In genomic region chr1:167517535-167518330, GRCh38 we compare ENCODE assay signal across 11 cellular contexts. TPM values are rescaled to one million over a fixed set of nuclear protein-coding genes. Genes with fewer than 3 reads are reported as not detected.
DNase-seq lines count a peak whose midpoint lies in the region; ATAC-seq and TF ChIP-seq lines count a peak whose summit lies in the region.
"Had no signal": no experiment of that assay in that cellular context is flagged by ENCODE, and none has a peak within 500 bp of the region (broad histone marks: within the 10 kb centered on the region; RNA-seq: fewer than 3 reads in every experiment).

No MANE protein-coding gene starts in this region.

- no peaks in the 10 kb centered on the region for H3K4me1 ChIP-seq in A673 (ENCODE audit: insufficient read depth, low read length, poor library complexity, severe bottlenecking)

- H3K27ac ChIP-seq in CD4-positive, alpha-beta T cell (ENCODE audit: low read depth, low read length): peak overlapping the region; percentile 96
- no peak overlapping the region for H3K27ac ChIP-seq in A673 (ENCODE audit: low read depth, low read length, poor library complexity, severe bottlenecking)
- H3K27ac ChIP-seq: C4-2B had no signal

- peaks cover 69% of the 10 kb centered on the region for H3K4me1 Mint-ChIP-seq in CD4-positive, alpha-beta T cell (ENCODE audit: low read depth)
- H3K4me1 Mint-ChIP-seq in WTC11: 0 out of 2 replicates have a peak, but pooled peaks cover 3% of the 10 kb centered on the region
- H3K4me1 Mint-ChIP-seq in activated naive CD8-positive, alpha-beta T cell (ENCODE audit: low read depth): peaks cover 52% of the 10 kb centered on the region

- TF ChIP-seq CTCF in CD4-positive, alpha-beta T cell (IDR thresholded peaks at IDR 0.05): no peak
- TF ChIP-seq CTCF in WTC11 (IDR thresholded peaks at IDR 0.05) (no peak), A673 (conservative IDR thresholded peaks at IDR 0.05; ENCODE audit: low read depth, low read length) (no peak)

- peak; percentile 70 to 90 (median 79) for DNase-seq in CD4-positive, alpha-beta T cell
- DNase-seq in WTC11 (ENCODE audit: low spot score): no peak
- DNase-seq in stimulated activated CD4-positive, alpha-beta T cell treated with anti-CD3 and anti-CD28 coated beads, Interleukin-1b, Interleukin-23, amount 100 ng/mL, for 24 hours (ENCODE audit: low read depth in 4 of 4, low spot score in 1 of 4): peak; percentile 67 to 93 (median 78)
- DNase-seq in A673 (ENCODE audit: low spot score): no peak
- no peak for DNase-seq in pons (ENCODE audit: low spot score)
- DNase-seq: NCI-H774 had no signal

- POLR2A ChIA-PET in CD4-positive, alpha-beta T cell (lab: Charles Lee): interaction anchor here (0.6 to 8.0 kb wide), 33 partner anchors 8 to 642 kb away, joined by 3 to 203 read pairs (median 7); partner anchors contain the start of genes CREG1, DCAF6, GPA33 and POU2F1
- POLR2A ChIA-PET in WTC11 (lab: Charles Lee): no interaction called here
- POLR2A ChIA-PET in A673 (lab: Charles Lee; ENCODE audit: low non-redundant PET): interaction anchor here (0.5 kb wide), 1 partner anchor 77 kb away, joined by 3 read pairs; no protein-coding TSS in a partner anchor

- H3K36me3 Mint-ChIP-seq in CD4-positive, alpha-beta T cell (ENCODE audit: low read depth): peaks cover 58% of the 10 kb centered on the region
- H3K36me3 Mint-ChIP-seq in WTC11: no peaks in the 10 kb centered on the region
- H3K36me3 Mint-ChIP-seq in activated naive CD8-positive, alpha-beta T cell: peaks cover 4% of the 10 kb centered on the region

- H3K9me3 ChIP-seq in CD4-positive, alpha-beta T cell (ENCODE audit: control insufficient read depth, low read length): no peaks in the 10 kb centered on the region
- H3K9me3 ChIP-seq in A673 (ENCODE audit: low read depth, low read length, poor library complexity, severe bottlenecking): no peaks in the 10 kb centered on the region

- no peaks in the 10 kb centered on the region for H3K27me3 ChIP-seq in CD4-positive, alpha-beta T cell (ENCODE audit: control insufficient read depth, insufficient read depth, low read length)
- peaks cover 6% of the 10 kb centered on the region for H3K27me3 ChIP-seq in A673 (replicated peaks; ENCODE audit: insufficient read depth, low read depth, low read length, poor library complexity)

- CTCF ChIA-PET in CD4-positive, alpha-beta T cell (lab: Charles Lee): interaction anchor here (1.0 to 5.3 kb wide), 18 partner anchors 9 to 297 kb away, joined by 3 to 32 read pairs (median 5); partner anchors contain the start of genes CREG1 and POU2F1
- CTCF ChIA-PET in WTC11 (lab: Charles Lee) (interaction anchor here (0.6 to 2.1 kb wide), 6 partner anchors 16 to 250 kb away, joined by 3 to 6 read pairs (median 4); no protein-coding TSS in a partner anchor), A673 (lab: Charles Lee) (no interaction called here)

- no peak overlapping the region for H3K4me3 ChIP-seq in A673 (ENCODE audit: low read depth, low read length, poor library complexity, severe bottlenecking)

- H3K36me3 ChIP-seq in A673 (ENCODE audit: insufficient read depth, low read length, poor library complexity, severe bottlenecking): no peaks in the 10 kb centered on the region

- peak; percentile 71 for ATAC-seq in CD4-positive, alpha-beta T cell (ENCODE audit: poor library complexity)
- peak; percentile 24; the same call in 1 of the 2 replicates for ATAC-seq in WTC11
- no peak for ATAC-seq in GM18873 (IDR thresholded peaks at IDR 0.05; ENCODE audit: low FRiP score, unreplicated experiment)
- ATAC-seq in HG02840 (IDR thresholded peaks at IDR 0.05; ENCODE audit: low FRiP score, unreplicated experiment): no peak

- no peaks in the 10 kb centered on the region for H3K27me3 Mint-ChIP-seq in CD4-positive, alpha-beta T cell
- no peaks in the 10 kb centered on the region; the same call in 1 of the 2 replicates for H3K27me3 Mint-ChIP-seq in WTC11 (ENCODE audit: low read depth)
- no peaks in the 10 kb centered on the region for H3K27me3 Mint-ChIP-seq in activated naive CD8-positive, alpha-beta T cell

- peak overlapping the region; percentile 99 for H3K4me3 Mint-ChIP-seq in CD4-positive, alpha-beta T cell
- no peak overlapping the region for H3K4me3 Mint-ChIP-seq in WTC11
- H3K4me3 Mint-ChIP-seq in activated naive CD8-positive, alpha-beta T cell: peak overlapping the region; percentile 100
- H3K4me3 Mint-ChIP-seq: neural crest cell had no signal

- no TSS peak for BruUV-seq in A673 (replicated peaks; lab: Mats Ljungman, UMichigan)

- intact Hi-C loops in CD4-positive, alpha-beta T cell (cut with DNase I, micrococcal nuclease): loop anchor here (1.0 to 5.0 kb wide), 4 partner anchors 25 to 71 kb away; no protein-coding TSS in a partner anchor
- intact Hi-C loops in A673 (cut with micrococcal nuclease; ENCODE audit: unreplicated experiment): no loop called here

- peak overlapping the region; percentile 100 for H3K27ac Mint-ChIP-seq in CD4-positive, alpha-beta T cell
- no peak overlapping the region for H3K27ac Mint-ChIP-seq in WTC11
- H3K27ac Mint-ChIP-seq in activated naive CD8-positive, alpha-beta T cell: peak overlapping the region; percentile 100

- no peaks in the 10 kb centered on the region for H3K9me3 Mint-ChIP-seq in CD4-positive, alpha-beta T cell
- no peaks in the 10 kb centered on the region for H3K9me3 Mint-ChIP-seq in WTC11
- H3K9me3 Mint-ChIP-seq in activated naive CD8-positive, alpha-beta T cell (ENCODE audit: low read depth): no peaks in the 10 kb centered on the region

TF ChIP-seq in WTC11, 78 proteins besides CTCF, POLR2A, EP300 and RAD21:
- TF ChIP-seq ZNF425 (CRISPR knock-in tag; conservative IDR thresholded peaks at IDR 0.05) (no peak), ZNF281 (CRISPR knock-in tag; IDR thresholded peaks at IDR 0.05) (no peak), ZNF416 (CRISPR knock-in tag; IDR thresholded peaks at IDR 0.05) (no peak), GRHL2 (CRISPR knock-in tag; IDR thresholded peaks at IDR 0.05; ENCODE audit: insufficient replicate concordance, severe bottlenecking) (no peak), TCF7 (CRISPR knock-in tag; IDR thresholded peaks at IDR 0.05; ENCODE audit: low read depth) (no peak), JAZF1 (CRISPR knock-in tag; IDR thresholded peaks at IDR 0.05) (no peak), ZNF219 (CRISPR knock-in tag; IDR thresholded peaks at IDR 0.05; ENCODE audit: borderline replicate concordance) (no peak)
- TF ChIP-seq, protein P1, sequence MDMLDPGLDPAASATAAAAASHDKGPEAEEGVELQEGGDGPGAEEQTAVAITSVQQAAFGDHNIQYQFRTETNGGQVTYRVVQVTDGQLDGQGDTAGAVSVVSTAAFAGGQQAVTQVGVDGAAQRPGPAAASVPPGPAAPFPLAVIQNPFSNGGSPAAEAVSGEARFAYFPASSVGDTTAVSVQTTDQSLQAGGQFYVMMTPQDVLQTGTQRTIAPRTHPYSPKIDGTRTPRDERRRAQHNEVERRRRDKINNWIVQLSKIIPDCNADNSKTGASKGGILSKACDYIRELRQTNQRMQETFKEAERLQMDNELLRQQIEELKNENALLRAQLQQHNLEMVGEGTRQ (CRISPR knock-in tag; IDR thresholded peaks at IDR 0.05): no peak
TF ChIP-seq in WTC11: peak in this region for 0.

RNA-seq across cellular contexts. Expression of gene CD247, which starts 0.6 kb away (rescaled TPM):
- 100 to 1,000 TPM; 355 to 378 TPM for total RNA-seq in CD4-positive, alpha-beta T cell
- 1.0 to 1.8 TPM (median 1.8 TPM) in 3 replicates for total RNA-seq in WTC11 (2021)
- 0.59 and 1.4 TPM in 2 replicates for total RNA-seq in A673 (2021)

RNA-seq across cellular contexts. Expression of gene CREG1, which starts 35.8 kb away (rescaled TPM):
- total RNA-seq in CD4-positive, alpha-beta T cell: 10 to 100 TPM; 10.7 to 11.2 TPM
- 21.0 to 24.7 TPM (median 21.7 TPM) in 3 replicates for total RNA-seq in WTC11 (2021)
- total RNA-seq in A673 (2021): 7.7 and 8.1 TPM in 2 replicates

Comparison
In these comparisons a context has a peak if more than half of its experiments do, and no peak if none do; other contexts are left out.
1. ATAC-seq: peak in CD4-positive, alpha-beta T cell (single experiment) and WTC11 (single experiment); none in GM18873 (single experiment) and HG02840 (single experiment).
2. DNase-seq: peak in CD4-positive, alpha-beta T cell (10 of 10) and stimulated activated CD4-positive, alpha-beta T cell treated with anti-CD3 and anti-CD28 coated beads, Interleukin-1b, Interleukin-23, amount 100 ng/mL, for 24 hours (4 of 4); none in WTC11 (single experiment), A673 (single experiment) and pons (single experiment).
3. RNA of gene CD247, which starts 0.6 kb away (total RNA-seq): 355 to 378 TPM in CD4-positive, alpha-beta T cell; 1.0 to 1.8 TPM in WTC11 and 0.59 to 1.4 TPM in A673; every median in the first group is over 100 times any median in the second.